1 cellular context compared by ENCODE assay signal in the genomic region with DNA sequence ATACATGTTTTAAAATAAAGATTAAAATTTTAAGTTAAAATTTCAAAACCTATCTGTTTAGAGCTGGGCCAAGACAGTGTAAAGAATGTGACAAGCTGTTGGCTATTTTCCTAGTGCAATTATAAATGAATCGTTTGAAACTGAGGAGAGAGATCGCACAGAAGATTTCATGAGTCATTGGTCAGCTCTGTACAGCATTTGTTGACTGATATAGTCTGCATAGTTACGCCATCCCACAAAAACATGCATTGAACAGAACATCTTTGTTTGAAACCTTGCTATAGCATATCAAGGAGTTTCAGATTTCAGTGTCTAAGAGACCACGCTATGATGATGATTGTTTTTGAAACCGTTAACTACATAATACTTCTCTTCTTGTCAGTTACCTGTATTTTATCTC.
TF ChIP-seq lines count a peak whose summit lies in the region.

No MANE protein-coding gene starts in this region.

TF ChIP-seq in HepG2, 621 proteins besides CTCF, POLR2A, EP300 and RAD21 (continued from another document and continues in another):
- TF ChIP-seq, protein P1, sequence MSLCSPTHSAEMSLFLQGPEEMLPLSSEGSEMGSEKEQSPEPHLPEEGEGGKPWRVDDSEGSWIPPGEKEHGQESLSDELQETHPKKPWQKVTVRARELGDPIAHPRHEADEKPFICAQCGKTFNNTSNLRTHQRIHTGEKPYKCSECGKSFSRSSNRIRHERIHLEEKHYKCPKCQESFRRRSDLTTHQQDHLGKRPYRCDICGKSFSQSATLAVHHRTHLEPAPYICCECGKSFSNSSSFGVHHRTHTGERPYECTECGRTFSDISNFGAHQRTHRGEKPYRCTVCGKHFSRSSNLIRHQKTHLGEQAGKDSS (CRISPR knock-in tag; IDR thresholded peaks at IDR 0.05; ENCODE audit: borderline replicate concordance, low read depth), result no peak
- TF ChIP-seq RERE (CRISPR knock-in tag; IDR thresholded peaks at IDR 0.05; ENCODE audit: low read depth) (no peak), ZFP62 (CRISPR knock-in tag; IDR thresholded peaks at IDR 0.05) (no peak), SMYD3 (CRISPR knock-in tag; IDR thresholded peaks at IDR 0.05) (no peak), ZNF766 (CRISPR knock-in tag; IDR thresholded peaks at IDR 0.05; ENCODE audit: borderline replicate concordance) (no peak), BCLAF1 (IDR thresholded peaks at IDR 0.05) (no peak), ZNF629 (CRISPR knock-in tag; conservative IDR thresholded peaks at IDR 0.05) (no peak), SP4 (CRISPR knock-in tag; IDR thresholded peaks at IDR 0.05) (no peak), BRF2 (CRISPR knock-in tag; IDR thresholded peaks at IDR 0.05) (no peak), ZNF557 (CRISPR knock-in tag; IDR thresholded peaks at IDR 0.05) (no peak), ZNF460 (CRISPR knock-in tag; IDR thresholded peaks at IDR 0.05; ENCODE audit: borderline replicate concordance) (no peak), NR2F6 (IDR thresholded peaks at IDR 0.05) (no peak), NR2F6 (CRISPR knock-in tag; IDR thresholded peaks at IDR 0.05) (no peak), MXD4 (CRISPR knock-in tag; IDR thresholded peaks at IDR 0.05) (no peak), SP2 (CRISPR knock-in tag; IDR thresholded peaks at IDR 0.05) (no peak), ZNF724P (CRISPR knock-in tag; IDR thresholded peaks at IDR 0.05; ENCODE audit: borderline replicate concordance) (no peak), GFI1 (CRISPR knock-in tag; IDR thresholded peaks at IDR 0.05; ENCODE audit: borderline replicate concordance) (no peak), SNAPC5 (CRISPR knock-in tag; IDR thresholded peaks at IDR 0.05; ENCODE audit: borderline replicate concordance) (no peak), HOMEZ (CRISPR knock-in tag; IDR thresholded peaks at IDR 0.05; ENCODE audit: low read depth) (peak; percentile 48; the same call in 1 of the 2 replicates), ARID3A (IDR thresholded peaks at IDR 0.05; ENCODE audit: low read depth, low read length) (peak; percentile 85; the same call in 1 of the 2 replicates), GATAD1 (CRISPR knock-in tag; IDR thresholded peaks at IDR 0.05) (no peak), NCOR1 (IDR thresholded peaks at IDR 0.05; ENCODE audit: borderline replicate concordance, low read length) (no peak), SALL2 (CRISPR knock-in tag; IDR thresholded peaks at IDR 0.05) (no peak), PRMT3 (CRISPR knock-in tag; IDR thresholded peaks at IDR 0.05; ENCODE audit: borderline replicate concordance, low read depth) (no peak), NFKB2 (CRISPR knock-in tag; IDR thresholded peaks at IDR 0.05; ENCODE audit: borderline replicate concordance) (no peak)
- TF ChIP-seq, protein P2, sequence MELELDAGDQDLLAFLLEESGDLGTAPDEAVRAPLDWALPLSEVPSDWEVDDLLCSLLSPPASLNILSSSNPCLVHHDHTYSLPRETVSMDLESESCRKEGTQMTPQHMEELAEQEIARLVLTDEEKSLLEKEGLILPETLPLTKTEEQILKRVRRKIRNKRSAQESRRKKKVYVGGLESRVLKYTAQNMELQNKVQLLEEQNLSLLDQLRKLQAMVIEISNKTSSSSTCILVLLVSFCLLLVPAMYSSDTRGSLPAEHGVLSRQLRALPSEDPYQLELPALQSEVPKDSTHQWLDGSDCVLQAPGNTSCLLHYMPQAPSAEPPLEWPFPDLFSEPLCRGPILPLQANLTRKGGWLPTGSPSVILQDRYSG (CRISPR knock-in tag; IDR thresholded peaks at IDR 0.05), result no peak
- TF ChIP-seq, protein P3, sequence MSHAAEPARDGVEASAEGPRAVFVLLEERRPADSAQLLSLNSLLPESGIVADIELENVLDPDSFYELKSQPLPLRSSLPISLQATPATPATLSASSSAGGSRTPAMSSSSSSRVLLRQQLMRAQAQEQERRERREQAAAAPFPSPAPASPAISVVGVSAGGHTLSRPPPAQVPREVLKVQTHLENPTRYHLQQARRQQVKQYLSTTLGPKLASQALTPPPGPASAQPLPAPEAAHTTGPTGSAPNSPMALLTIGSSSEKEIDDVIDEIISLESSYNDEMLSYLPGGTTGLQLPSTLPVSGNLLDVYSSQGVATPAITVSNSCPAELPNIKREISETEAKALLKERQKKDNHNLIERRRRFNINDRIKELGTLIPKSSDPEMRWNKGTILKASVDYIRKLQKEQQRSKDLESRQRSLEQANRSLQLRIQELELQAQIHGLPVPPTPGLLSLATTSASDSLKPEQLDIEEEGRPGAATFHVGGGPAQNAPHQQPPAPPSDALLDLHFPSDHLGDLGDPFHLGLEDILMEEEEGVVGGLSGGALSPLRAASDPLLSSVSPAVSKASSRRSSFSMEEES (CRISPR knock-in tag; IDR thresholded peaks at IDR 0.05), result no peak
- TF ChIP-seq, protein P4, sequence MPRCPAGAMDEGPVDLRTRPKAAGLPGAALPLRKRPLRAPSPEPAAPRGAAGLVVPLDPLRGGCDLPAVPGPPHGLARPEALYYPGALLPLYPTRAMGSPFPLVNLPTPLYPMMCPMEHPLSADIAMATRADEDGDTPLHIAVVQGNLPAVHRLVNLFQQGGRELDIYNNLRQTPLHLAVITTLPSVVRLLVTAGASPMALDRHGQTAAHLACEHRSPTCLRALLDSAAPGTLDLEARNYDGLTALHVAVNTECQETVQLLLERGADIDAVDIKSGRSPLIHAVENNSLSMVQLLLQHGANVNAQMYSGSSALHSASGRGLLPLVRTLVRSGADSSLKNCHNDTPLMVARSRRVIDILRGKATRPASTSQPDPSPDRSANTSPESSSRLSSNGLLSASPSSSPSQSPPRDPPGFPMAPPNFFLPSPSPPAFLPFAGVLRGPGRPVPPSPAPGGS (CRISPR knock-in tag; IDR thresholded peaks at IDR 0.05), result no peak
- TF ChIP-seq, protein P5, sequence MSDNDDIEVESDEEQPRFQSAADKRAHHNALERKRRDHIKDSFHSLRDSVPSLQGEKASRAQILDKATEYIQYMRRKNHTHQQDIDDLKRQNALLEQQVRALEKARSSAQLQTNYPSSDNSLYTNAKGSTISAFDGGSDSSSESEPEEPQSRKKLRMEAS (IDR thresholded peaks at IDR 0.05), result no peak
- TF ChIP-seq, protein P6, sequence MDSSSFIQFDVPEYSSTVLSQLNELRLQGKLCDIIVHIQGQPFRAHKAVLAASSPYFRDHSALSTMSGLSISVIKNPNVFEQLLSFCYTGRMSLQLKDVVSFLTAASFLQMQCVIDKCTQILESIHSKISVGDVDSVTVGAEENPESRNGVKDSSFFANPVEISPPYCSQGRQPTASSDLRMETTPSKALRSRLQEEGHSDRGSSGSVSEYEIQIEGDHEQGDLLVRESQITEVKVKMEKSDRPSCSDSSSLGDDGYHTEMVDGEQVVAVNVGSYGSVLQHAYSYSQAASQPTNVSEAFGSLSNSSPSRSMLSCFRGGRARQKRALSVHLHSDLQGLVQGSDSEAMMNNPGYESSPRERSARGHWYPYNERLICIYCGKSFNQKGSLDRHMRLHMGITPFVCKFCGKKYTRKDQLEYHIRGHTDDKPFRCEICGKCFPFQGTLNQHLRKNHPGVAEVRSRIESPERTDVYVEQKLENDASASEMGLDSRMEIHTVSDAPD (CRISPR knock-in tag; IDR thresholded peaks at IDR 0.05), result no peak
